17 cellular contexts compared by ENCODE assay signal in the genomic region with DNA sequence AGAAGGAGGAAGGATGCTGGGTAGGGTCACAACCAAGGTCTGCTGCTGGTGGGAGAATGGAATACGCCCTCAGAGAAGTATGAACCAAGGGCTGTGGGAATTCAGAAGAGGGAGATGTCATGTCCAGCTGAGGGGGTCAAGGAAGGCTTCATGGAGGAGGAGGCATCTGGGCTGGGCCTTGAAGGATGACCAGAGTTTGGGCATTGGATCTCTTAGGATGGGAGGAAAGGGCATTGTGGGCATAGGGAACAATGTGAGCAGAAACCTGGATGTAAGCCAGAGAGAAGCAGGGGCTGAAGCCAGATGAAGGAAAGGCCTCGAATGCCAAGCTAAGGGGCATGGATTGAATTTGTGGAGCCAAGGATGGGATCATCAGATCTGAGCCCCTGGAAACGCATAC.
"Had no signal": no experiment of that assay in that cellular context is flagged by ENCODE, and none has a peak within 500 bp of the region (broad histone marks: within the 10 kb centered on the region; RNA-seq: fewer than 3 reads in every experiment).

No MANE protein-coding gene starts in this region.

- H3K4me3 Mint-ChIP-seq: activated CD4-positive, alpha-beta memory T cell treated with anti-CD3 and anti-CD28 coated beads for 36 hours; activated T-cell treated with anti-CD3 and anti-CD28 coated beads, Interleukin-2, amount 50 U/mL, for 72 hours; natural killer cell had no signal

- H3K79me2 ChIP-seq: hepatocyte had no signal

- H3K27ac Mint-ChIP-seq: activated CD4-positive, alpha-beta memory T cell treated with anti-CD3 and anti-CD28 coated beads for 36 hours; activated T-cell treated with anti-CD3 and anti-CD28 coated beads, Interleukin-2, amount 50 U/mL, for 72 hours; natural killer cell had no signal

- DNase-seq: activated CD4-positive, alpha-beta memory T cell treated with anti-CD3 and anti-CD28 coated beads for 36 hours; activated gamma-delta T cell; activated T-cell treated with anti-CD3 and anti-CD28 coated beads, Interleukin-2, amount 50 U/mL, for 72 hours; left lung; mammary epithelial cell; natural killer cell; occipital lobe; psoas muscle; spleen; T-helper 1 cell had no signal

- H3K4me3 ChIP-seq: cardiac muscle cell, hepatocyte, left lung, psoas muscle, right lobe of liver, spleen, thoracic aorta had no signal

- ATAC-seq: activated naive CD4-positive, alpha-beta T cell treated with anti-CD3 and anti-CD28 coated beads, Interleukin-2, amount 50 U/mL, for 72 hours; activated T-cell treated with anti-CD3 and anti-CD28 coated beads, Interleukin-2, amount 50 U/mL, for 72 hours; esophagus mucosa; left lung; natural killer cell; psoas muscle had no signal

- H3K9me3 ChIP-seq: left lung, psoas muscle, right lobe of liver, thoracic aorta had no signal

- H3K36me3 Mint-ChIP-seq: activated CD4-positive, alpha-beta memory T cell treated with anti-CD3 and anti-CD28 coated beads for 36 hours; natural killer cell had no signal

- H3K27ac ChIP-seq: cardiac muscle cell, hepatocyte, left lung, psoas muscle, right lobe of liver, spleen, thoracic aorta, VCaP had no signal

- H3K4me2 ChIP-seq: hepatocyte had no signal

- H3K27me3 ChIP-seq: cardiac muscle cell, hepatocyte, right lobe of liver had no signal

- H2AFZ ChIP-seq: hepatocyte had no signal

- H3K36me3 ChIP-seq: cardiac muscle cell, left lung, right lobe of liver, spleen, thoracic aorta had no signal

- H3K9me3 Mint-ChIP-seq: natural killer cell had no signal
